18 cellular contexts compared by ENCODE assay signal in the genomic region with DNA sequence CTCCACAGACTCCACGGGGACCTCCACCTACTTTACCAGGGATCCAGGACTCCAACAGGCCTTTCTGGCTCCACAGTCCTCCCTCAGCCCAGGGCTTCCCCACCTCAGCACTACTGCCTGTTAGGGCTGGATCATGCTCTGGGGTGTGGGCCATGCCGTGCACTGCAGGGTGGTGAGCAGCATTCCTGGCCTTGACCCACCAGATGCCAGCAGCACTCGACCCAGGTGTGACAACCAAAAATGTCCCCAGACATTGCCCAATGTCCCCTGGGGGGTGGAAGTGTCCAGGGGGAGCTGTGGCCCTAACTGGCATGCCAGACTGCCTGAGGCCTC. TPM values are rescaled to one million over a fixed set of nuclear protein-coding genes. Genes with fewer than 3 reads are reported as not detected.
DNase-seq lines count a peak whose midpoint lies in the region; ATAC-seq, FAIRE-seq and TF ChIP-seq lines count a peak whose summit lies in the region.
"Had no signal": no experiment of that assay in that cellular context is flagged by ENCODE, and none has a peak within 500 bp of the region (broad histone marks: within the 10 kb centered on the region; RNA-seq: fewer than 3 reads in every experiment).

No MANE protein-coding gene starts in this region.

- no peak overlapping the region for H3K4me3 ChIP-seq in GM12878
- no peak overlapping the region for H3K4me3 ChIP-seq in upper lobe of right lung
- H3K4me3 ChIP-seq: gastroesophageal sphincter, mucosa of descending colon, tibial nerve had no signal

- H3K27ac Mint-ChIP-seq in memory B cell = peak overlapping the region; percentile 38
- H3K27ac Mint-ChIP-seq: activated naive CD8-positive, alpha-beta T cell treated with anti-CD3 and anti-CD28 coated beads, Interleukin-2, amount 50 U/mL, for 24 hours had no signal

- ATAC-seq in Right ventricle myocardium superior (ENCODE audit: poor library complexity) (peak; percentile 13), GM12878 (no peak), memory B cell (ENCODE audit: low read depth) (no peak), upper lobe of right lung (peak; percentile 54), HG02759 (IDR thresholded peaks at IDR 0.05; ENCODE audit: unreplicated experiment) (no peak)

- no peaks in the 10 kb centered on the region for H4K20me1 ChIP-seq in GM12878 (ENCODE audit: control insufficient read depth, insufficient read depth)

- TF ChIP-seq EP300 in GM12878 (IDR thresholded peaks at IDR 0.05; ENCODE audit: borderline replicate concordance in 1 of 2, control insufficient read depth in 1 of 2, low read depth in 2 of 2, low read length in 2 of 2) = no peak

- no peak for TF ChIP-seq RAD21 in GM12878 (IDR thresholded peaks at IDR 0.05; ENCODE audit: insufficient read depth, low read depth, low read length)

- H3K27me3 ChIP-seq in GM12878 (replicated peaks in 1 of 2; ENCODE audit: control insufficient read depth in 2 of 2, insufficient read depth in 2 of 2, low read length in 1 of 2) (no peaks in the 10 kb centered on the region), upper lobe of right lung (no peaks in the 10 kb centered on the region)
- H3K27me3 ChIP-seq: gastroesophageal sphincter, tibial nerve had no signal

- DNase-seq in Right ventricle myocardium superior (no peak), cardiac septum (ENCODE audit: low spot score) (no peak), GM12878 (ENCODE audit: low read depth, low spot score) (no peak), memory B cell (ENCODE audit: low spot score in 2 of 2) (no peak), upper lobe of right lung (no peak), AG08396 (ENCODE audit: low spot score) (no peak), NCI-H2171 (lab: John Stamatoyannopoulos, UW) (no peak)
- DNase-seq: activated CD4-positive, alpha-beta T cell treated with anti-CD3 and anti-CD28 coated beads, Interleukin-2, amount 50 U/mL, for 4 hours; activated naive CD8-positive, alpha-beta T cell treated with anti-CD3 and anti-CD28 coated beads, Interleukin-2, amount 50 U/mL, for 24 hours; EL; mucosa of descending colon; NCI-H510A; SW 1271 had no signal

- H3K9me3 Mint-ChIP-seq in memory B cell = no peaks in the 10 kb centered on the region
- H3K9me3 Mint-ChIP-seq: activated naive CD8-positive, alpha-beta T cell treated with anti-CD3 and anti-CD28 coated beads, Interleukin-2, amount 50 U/mL, for 24 hours had no signal

- TF ChIP-seq CTCF in GM12878 (IDR thresholded peaks at IDR 0.05 in 2 of 3, conservative IDR thresholded peaks at IDR 0.05 in 1 of 3; ENCODE audit: control insufficient read depth in 2 of 3, extremely low read depth in 1 of 3, insufficient read depth in 1 of 3, low read depth in 3 of 3, low read length in 3 of 3) = no peak
- TF ChIP-seq CTCF in upper lobe of right lung (IDR thresholded peaks at IDR 0.05) = no peak

- H3K9me3 ChIP-seq in GM12878 (replicated peaks; ENCODE audit: control insufficient read depth, insufficient read depth, low read length) (no peaks in the 10 kb centered on the region), upper lobe of right lung (no peaks in the 10 kb centered on the region)
- H3K9me3 ChIP-seq: gastroesophageal sphincter, mucosa of descending colon, tibial nerve had no signal

- H3K27ac ChIP-seq in GM12878 (ENCODE audit: control insufficient read depth, insufficient read depth) (no peak overlapping the region), upper lobe of right lung (no peak overlapping the region)
- H3K27ac ChIP-seq: tibial nerve had no signal

- SMC1A ChIA-PET in GM12878 (lab: Charles Lee; ENCODE audit: uncharacterized antibody, unreplicated experiment) = no interaction called here

- no peaks in the 10 kb centered on the region for H3K27me3 Mint-ChIP-seq in memory B cell
- H3K27me3 Mint-ChIP-seq: activated naive CD8-positive, alpha-beta T cell treated with anti-CD3 and anti-CD28 coated beads, Interleukin-2, amount 50 U/mL, for 24 hours had no signal

- WGBS in GM12878 (ENCODE audit: insufficient coverage, insufficient replicate concordance, low lambda C conversion rate, missing lambda C conversion rate) = 100% methylated on average over 3 of the region's 3 CpGs

- in situ Hi-C loops in GM12878 (cut with MboI) = no loop called here

- no TSS peak for BruUV-seq in GM12878 (replicated peaks; lab: Mats Ljungman, UMichigan)

- no peak overlapping the region for H3K9ac ChIP-seq in GM12878 (ENCODE audit: control insufficient read depth, insufficient read depth, low read length)

- RAD21 ChIA-PET in GM12878 (lab: Charles Lee; ENCODE audit: unreplicated experiment) = no interaction called here

- no peak for FAIRE-seq in GM12878 (lab: Jason Lieb, UNC)
- FAIRE-seq: GM18507, H1 had no signal

- H3K36me3 Mint-ChIP-seq in memory B cell = peaks cover 36% of the 10 kb centered on the region

- H3K79me2 ChIP-seq in GM12878 (ENCODE audit: control insufficient read depth, insufficient read depth, low read length) = no peaks in the 10 kb centered on the region

- no peak overlapping the region for H3K4me2 ChIP-seq in GM12878 (ENCODE audit: control insufficient read depth, insufficient read depth)

- H3K4me3 Mint-ChIP-seq in memory B cell = no peak overlapping the region
- H3K4me3 Mint-ChIP-seq: activated naive CD8-positive, alpha-beta T cell treated with anti-CD3 and anti-CD28 coated beads, Interleukin-2, amount 50 U/mL, for 24 hours had no signal

- CTCF ChIA-PET in GM12878 (lab: Yijun Ruan, JAX) = no interaction called here

- no peak overlapping the region for H2AFZ ChIP-seq in GM12878 (ENCODE audit: control insufficient read depth, low read depth, low read length)

- intact Hi-C loops in Right ventricle myocardium superior (cut with DNase I) = no loop called here
- intact Hi-C loops in cardiac septum (cut with DNase I) = no loop called here
- intact Hi-C loops in GM12878 (cut with micrococcal nuclease; ENCODE audit: unreplicated experiment) = no loop called here
- intact Hi-C loops in upper lobe of right lung (cut with DNase I) = no loop called here

- POLR2A ChIA-PET in GM12878 (lab: Charles Lee) = no interaction called here

- TF ChIP-seq POLR2A in GM12878 (IDR thresholded peaks at IDR 0.05; ENCODE audit: low read depth, low read length) = peak; percentile 46; the same call in 1 of the 2 replicates

- no peaks in the 10 kb centered on the region for H3K4me1 ChIP-seq in GM12878 (ENCODE audit: control insufficient read depth, insufficient read depth, low read length)
- H3K4me1 ChIP-seq in upper lobe of right lung = peaks cover 4% of the 10 kb centered on the region

- peaks cover 6% of the 10 kb centered on the region for H3K4me1 Mint-ChIP-seq in memory B cell

- H3K36me3 ChIP-seq in GM12878 (ENCODE audit: control insufficient read depth in 2 of 2, insufficient read depth in 2 of 2, low read length in 1 of 2) = peaks cover 22 to 30% of the 10 kb centered on the region in 2 experiments
- H3K36me3 ChIP-seq in upper lobe of right lung = peaks cover 73% of the 10 kb centered on the region

TF ChIP-seq in GM12878, 131 proteins besides CTCF, POLR2A, EP300 and RAD21:
- no peak for TF ChIP-seq BRCA1 (IDR thresholded peaks at IDR 0.05; ENCODE audit: low read depth, low read length)
- TF ChIP-seq ZNF24 (IDR thresholded peaks at IDR 0.05) = no peak
- TF ChIP-seq DPF2 (IDR thresholded peaks at IDR 0.05) = no peak
- no peak for TF ChIP-seq WRNIP1 (IDR thresholded peaks at IDR 0.05; ENCODE audit: borderline replicate concordance, low read depth, low read length)
- TF ChIP-seq SREBF2 (IDR thresholded peaks at IDR 0.05; ENCODE audit: low read length) = no peak
- TF ChIP-seq, protein P1, sequence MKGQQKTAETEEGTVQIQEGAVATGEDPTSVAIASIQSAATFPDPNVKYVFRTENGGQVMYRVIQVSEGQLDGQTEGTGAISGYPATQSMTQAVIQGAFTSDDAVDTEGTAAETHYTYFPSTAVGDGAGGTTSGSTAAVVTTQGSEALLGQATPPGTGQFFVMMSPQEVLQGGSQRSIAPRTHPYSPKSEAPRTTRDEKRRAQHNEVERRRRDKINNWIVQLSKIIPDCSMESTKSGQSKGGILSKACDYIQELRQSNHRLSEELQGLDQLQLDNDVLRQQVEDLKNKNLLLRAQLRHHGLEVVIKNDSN (IDR thresholded peaks at IDR 0.05; ENCODE audit: borderline replicate concordance, extremely low read length, insufficient read depth, low read depth, low read length) = no peak
- no peak for TF ChIP-seq ZSCAN29 (IDR thresholded peaks at IDR 0.05)
- no peak for TF ChIP-seq CREM (IDR thresholded peaks at IDR 0.05; ENCODE audit: low read depth)
- TF ChIP-seq TAF1 (IDR thresholded peaks at IDR 0.05; ENCODE audit: borderline replicate concordance, low read depth, low read length) = no peak
- no peak for TF ChIP-seq HCFC1 (IDR thresholded peaks at IDR 0.05; ENCODE audit: low read length)

RNA-seq across cellular contexts. Expression of a gene that starts 42.0 kb away (rescaled TPM):
- total RNA-seq in Right ventricle myocardium superior (76.1 TPM), cardiac septum (48.4 TPM), GM12878 (2014; rRNA removed) (11.3 and 11.4 TPM in 2 replicates), GM12878 (2014; rRNA removed; fragmentation: Illumina TruSeq; extraction: Trizol) (15.9 and 16.7 TPM in 2 replicates), GM12878 (2021) (43.5 and 50.4 TPM in 2 replicates), upper lobe of right lung (42.8 TPM)
- 105 and 117 TPM in 2 replicates for total RNA-seq in GM12878 (2013; cell fraction: nucleolus; rRNA removed)
- 14.0 TPM for polyA plus RNA-seq in GM12878 (2011; ENCODE audit: low read depth)
- polyA plus RNA-seq in GM12878 (2011; rRNA removed) (7.2 and 19.1 TPM in 2 replicates), GM12878 (2014; fragmentation: Illumina TruSeq; extraction: Trizol) (20.4 and 24.1 TPM in 2 replicates), GM12878 (2014; fragmentation: Nextera tagmentation; extraction: Ambion mirVana) (1 to 10 TPM; 5.9 to 7.6 TPM), GM12878 (2014; rRNA removed) (20.4 and 25.3 TPM in 2 replicates), GM12878 (2016; fragmentation: Nextera tagmentation; extraction: Ambion mirVana) (10 to 100 TPM; 41.3 to 43.3 TPM)
- 15.6 and 16.9 TPM in 2 replicates for polyA plus RNA-seq in GM12878 (2011; cell fraction: cytosol; rRNA removed)
- polyA plus RNA-seq in GM12878 (2011; cell fraction: nucleus; rRNA removed) = 32.3 and 38.7 TPM in 2 replicates
- 34.0 and 35.2 TPM in 2 replicates for polyA plus RNA-seq in GM12878 (2012)
- 21.1 and 23.7 TPM in 2 replicates for polyA minus RNA-seq in GM12878 (2011; rRNA and poly(A)+ RNA removed)
- polyA minus RNA-seq in GM12878 (2011; cell fraction: cytosol; rRNA and poly(A)+ RNA removed) = 10.7 and 12.6 TPM in 2 replicates
- polyA minus RNA-seq in GM12878 (2011; cell fraction: nucleus; rRNA and poly(A)+ RNA removed) = 20.1 and 45.2 TPM in 2 replicates

Comparison
In these comparisons a context has a peak if more than half of its experiments do, and no peak if none do; other contexts are left out.
1. ATAC-seq: peak in Right ventricle myocardium superior (single experiment) and upper lobe of right lung (single experiment); none in GM12878 (single experiment), memory B cell (single experiment) and HG02759 (single experiment).